In the genomic region with DNA sequence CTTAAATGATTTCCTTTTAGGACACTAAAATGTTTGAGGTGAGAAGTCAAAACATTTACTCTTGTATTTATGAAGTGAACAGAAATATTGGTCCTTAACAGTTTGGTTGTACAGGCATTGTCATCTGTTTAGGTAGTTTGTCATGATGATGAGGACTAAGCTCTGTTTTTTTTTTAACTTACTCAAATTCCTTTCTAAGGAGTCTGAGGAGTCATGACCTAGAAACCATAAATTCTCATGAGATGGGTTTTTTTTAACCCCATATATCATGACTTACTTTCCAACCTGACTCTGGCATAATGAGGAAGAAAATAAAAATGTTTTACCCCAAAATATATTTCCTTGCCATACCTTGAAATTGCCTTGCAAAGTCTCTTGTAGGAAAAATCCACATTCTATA, we compare ENCODE assay signal across 16 cellular contexts.
DNase-seq lines count a peak whose midpoint lies in the region; ATAC-seq and TF ChIP-seq lines count a peak whose summit lies in the region.
"Had no signal": no experiment of that assay in that cellular context is flagged by ENCODE, and none has a peak within 500 bp of the region (broad histone marks: within the 10 kb centered on the region; RNA-seq: fewer than 3 reads in every experiment).

No MANE protein-coding gene starts in this region.

- H3K4me3 Mint-ChIP-seq in H9 = no peak overlapping the region
- peak overlapping the region; percentile 4 for H3K4me3 Mint-ChIP-seq in type B pancreatic cell
- no peak overlapping the region for H3K4me3 Mint-ChIP-seq in activated CD4-positive, alpha-beta T cell treated with anti-CD3 and anti-CD28 coated beads, Interleukin-2, amount 10 ng/mL, durations not matched to agents 7 days and 5 days
- H3K4me3 Mint-ChIP-seq: CD14-positive monocyte; CD8-positive, alpha-beta T cell had no signal

- peak overlapping the region; percentile 92 to 96 (median 95); a peak in 5 of 7 replicates for H3K27ac Mint-ChIP-seq in H9
- H3K27ac Mint-ChIP-seq in type B pancreatic cell = no peak overlapping the region
- no peak overlapping the region for H3K27ac Mint-ChIP-seq in activated CD4-positive, alpha-beta T cell treated with anti-CD3 and anti-CD28 coated beads, Interleukin-2, amount 10 ng/mL, durations not matched to agents 7 days and 5 days
- H3K27ac Mint-ChIP-seq: CD14-positive monocyte; CD8-positive, alpha-beta T cell had no signal

- no peaks in the 10 kb centered on the region for H3K27me3 ChIP-seq in H9 (ENCODE audit: insufficient read depth, low read length)
- H3K27me3 ChIP-seq in osteoblast (ENCODE audit: insufficient read depth, low read length) = no peaks in the 10 kb centered on the region

- peaks cover 10 to 45% (median 32%) of the 10 kb centered on the region in 3 experiments for H3K36me3 Mint-ChIP-seq in H9 (ENCODE audit: insufficient read depth in 1 of 3, low read depth in 3 of 3)
- no peaks in the 10 kb centered on the region for H3K36me3 Mint-ChIP-seq in type B pancreatic cell
- H3K36me3 Mint-ChIP-seq in activated CD4-positive, alpha-beta T cell treated with anti-CD3 and anti-CD28 coated beads, Interleukin-2, amount 10 ng/mL, durations not matched to agents 7 days and 5 days (ENCODE audit: low read depth) = no peaks in the 10 kb centered on the region
- H3K36me3 Mint-ChIP-seq: CD14-positive monocyte; CD8-positive, alpha-beta T cell had no signal

- no peaks in the 10 kb centered on the region for H3K79me1 ChIP-seq in H9 (ENCODE audit: insufficient read depth, low read depth, low read length, poor library complexity, severe bottlenecking)

- no peak overlapping the region for H2BK12ac ChIP-seq in H9 (ENCODE audit: insufficient read length, low read depth, low read length)

- no peak overlapping the region for H3K4ac ChIP-seq in H9 (ENCODE audit: low read depth, low read length)

- H3K27me3 Mint-ChIP-seq in H9 (ENCODE audit: low read depth) = no peaks in the 10 kb centered on the region
- H3K27me3 Mint-ChIP-seq in type B pancreatic cell = no peaks in the 10 kb centered on the region
- H3K27me3 Mint-ChIP-seq in activated CD4-positive, alpha-beta T cell treated with anti-CD3 and anti-CD28 coated beads, Interleukin-2, amount 10 ng/mL, durations not matched to agents 7 days and 5 days = no peaks in the 10 kb centered on the region

- H3K9me3 Mint-ChIP-seq in H9 (peaks cover 40 to 48% of the 10 kb centered on the region in 2 experiments), type B pancreatic cell (peaks cover 6% of the 10 kb centered on the region)
- no peaks in the 10 kb centered on the region for H3K9me3 Mint-ChIP-seq in activated CD4-positive, alpha-beta T cell treated with anti-CD3 and anti-CD28 coated beads, Interleukin-2, amount 10 ng/mL, durations not matched to agents 7 days and 5 days
- H3K9me3 Mint-ChIP-seq: CD8-positive, alpha-beta T cell had no signal

- H4K20me1 ChIP-seq in H9 (ENCODE audit: control insufficient read depth, insufficient read depth, insufficient read length) = no peaks in the 10 kb centered on the region
- H4K20me1 ChIP-seq in osteoblast (ENCODE audit: insufficient read depth, low read length) = no peaks in the 10 kb centered on the region

- H3K9me3 ChIP-seq in H9 (ENCODE audit: control insufficient read depth, low read depth, low read length) (no peaks in the 10 kb centered on the region), mucosa of descending colon (no peaks in the 10 kb centered on the region), osteoblast (ENCODE audit: low read depth, low read length) (no peaks in the 10 kb centered on the region)

- intact Hi-C loops in mucosa of descending colon (cut with DNase I, micrococcal nuclease) = no loop called here

- DNase-seq in H9 (no peak), LHCN-M2 (ENCODE audit: low read depth) (peak; percentile 40), left lobe of liver (ENCODE audit: low spot score) (no peak), type B pancreatic cell (ENCODE audit: extremely low spot score, unreplicated experiment) (no peak), mucosa of descending colon (no peak), osteoblast (ENCODE audit: insufficient read length, low spot score, missing footprints) (no peak), GM19240 (ENCODE audit: insufficient read length, low spot score) (no peak)
- DNase-seq in activated CD4-positive, alpha-beta T cell treated with anti-CD3 and anti-CD28 coated beads, Interleukin-2, amount 10 ng/mL, durations not matched to agents 7 days and 5 days = no peak
- DNase-seq: CD8-positive, alpha-beta T cell; COR-L47; DMS153; DMS79 treated with DMSO at 0.1 percent for 48 hours; GF-D8; H7 had no signal

- H3K36me3 ChIP-seq in mucosa of descending colon (ENCODE audit: low read depth) (no peaks in the 10 kb centered on the region), osteoblast (ENCODE audit: insufficient read depth, low read length) (no peaks in the 10 kb centered on the region)

- H3K23ac ChIP-seq in H9 (ENCODE audit: insufficient read length, low read depth, low read length) = no peak overlapping the region

- H2BK20ac ChIP-seq in H9 (ENCODE audit: low read depth, low read length, poor library complexity, severe bottlenecking) = no peak overlapping the region

- H4K8ac ChIP-seq in H9 (replicated peaks; ENCODE audit: insufficient read length, low read depth, low read length) = no peak overlapping the region

- H3K56ac ChIP-seq in H9 (ENCODE audit: insufficient read length, low read depth, low read length) = no peak overlapping the region

- H3K4me3 ChIP-seq in mucosa of descending colon (no peak overlapping the region), osteoblast (ENCODE audit: insufficient read depth, low read length) (no peak overlapping the region)
- H3K4me3 ChIP-seq: K562 had no signal

- H3K4me1 Mint-ChIP-seq in H9 = peaks cover 24 to 47% of the 10 kb centered on the region in 2 experiments
- H3K4me1 Mint-ChIP-seq in type B pancreatic cell (ENCODE audit: unreplicated experiment) = peaks cover 13% of the 10 kb centered on the region
- H3K4me1 Mint-ChIP-seq in activated CD4-positive, alpha-beta T cell treated with anti-CD3 and anti-CD28 coated beads, Interleukin-2, amount 10 ng/mL, durations not matched to agents 7 days and 5 days = no peaks in the 10 kb centered on the region
- H3K4me1 Mint-ChIP-seq: CD14-positive monocyte had no signal

- H2BK5ac ChIP-seq in H9 (ENCODE audit: insufficient read length, low read length) = no peak overlapping the region

- no peak overlapping the region for H3T11ph ChIP-seq in H9 (ENCODE audit: low read length)

- no peak overlapping the region for H3K9ac ChIP-seq in H9 (ENCODE audit: extremely low read depth, insufficient read length, low read length)

- H3K23me2 ChIP-seq in H9 (ENCODE audit: insufficient read length, low read depth, low read length, poor library complexity, severe bottlenecking) = no peaks in the 10 kb centered on the region

- TF ChIP-seq CTCF in H9 (conservative IDR thresholded peaks at IDR 0.05) (no peak), type B pancreatic cell (conservative IDR thresholded peaks at IDR 0.05) (no peak), mucosa of descending colon (IDR thresholded peaks at IDR 0.05) (no peak), osteoblast (IDR thresholded peaks at IDR 0.05; ENCODE audit: extremely low read depth, low read depth, low read length) (no peak)

- H2AK5ac ChIP-seq in H9 (ENCODE audit: insufficient read length, low read length) = no peak overlapping the region

- H4K5ac ChIP-seq in H9 (ENCODE audit: insufficient read length, low read depth, low read length) = no peak overlapping the region

- H3K4me1 ChIP-seq in H9 (ENCODE audit: insufficient read depth, low read length) = no peaks in the 10 kb centered on the region
- no peaks in the 10 kb centered on the region for H3K4me1 ChIP-seq in mucosa of descending colon (ENCODE audit: low read depth)
- H3K4me1 ChIP-seq in osteoblast (ENCODE audit: insufficient read depth, low read length) = no peaks in the 10 kb centered on the region

- H2BK120ac ChIP-seq in H9 (ENCODE audit: low read depth, low read length, poor library complexity, severe bottlenecking) = no peak overlapping the region

- no peak overlapping the region for H4K91ac ChIP-seq in H9 (ENCODE audit: insufficient read length, low read depth, low read length)

- peak; percentile 14 for ATAC-seq in left lobe of liver
- no peak for ATAC-seq in mucosa of descending colon
- ATAC-seq: CD8-positive, alpha-beta T cell; K562 had no signal

- H2AFZ ChIP-seq in H9 (ENCODE audit: low read length) (no peak overlapping the region), osteoblast (ENCODE audit: low read length) (no peak overlapping the region)

- H3K4me2 ChIP-seq in H9 (ENCODE audit: insufficient read depth, insufficient read length, low read length) (no peak overlapping the region), osteoblast (ENCODE audit: insufficient read depth, low read length) (no peak overlapping the region)

- no peak overlapping the region for H3K18ac ChIP-seq in H9 (ENCODE audit: insufficient read length, low read depth, low read length)

- H3K14ac ChIP-seq in H9 (ENCODE audit: insufficient read depth, low read length) = no peak overlapping the region

- CTCF ChIA-PET in activated CD4-positive, alpha-beta T cell treated with anti-CD3 and anti-CD28 coated beads, Interleukin-2, amount 10 ng/mL, durations not matched to agents 7 days and 5 days (lab: Charles Lee) = no interaction called here

- POLR2A ChIA-PET in activated CD4-positive, alpha-beta T cell treated with anti-CD3 and anti-CD28 coated beads, Interleukin-2, amount 10 ng/mL, durations not matched to agents 7 days and 5 days (lab: Charles Lee) = no interaction called here

- H3K79me2 ChIP-seq in H9 (ENCODE audit: insufficient read depth, low read length) (no peaks in the 10 kb centered on the region), osteoblast (ENCODE audit: insufficient read depth, low read length) (no peaks in the 10 kb centered on the region)

- H3K27ac ChIP-seq in H9 (ENCODE audit: insufficient read length, low read depth, low read length) (no peak overlapping the region), osteoblast (ENCODE audit: low read depth, low read length) (no peak overlapping the region)

- no peak overlapping the region for H2BK15ac ChIP-seq in H9 (ENCODE audit: low read depth, low read length)

Comparison
In these comparisons a context has a peak if more than half of its experiments do, and no peak if none do; other contexts are left out.
1. H3K27ac Mint-ChIP-seq: peak in H9 (3 of 3); none in type B pancreatic cell (single experiment) and activated CD4-positive, alpha-beta T cell treated with anti-CD3 and anti-CD28 coated beads, Interleukin-2, amount 10 ng/mL, durations not matched to agents 7 days and 5 days (single experiment).